In the genomic region with DNA sequence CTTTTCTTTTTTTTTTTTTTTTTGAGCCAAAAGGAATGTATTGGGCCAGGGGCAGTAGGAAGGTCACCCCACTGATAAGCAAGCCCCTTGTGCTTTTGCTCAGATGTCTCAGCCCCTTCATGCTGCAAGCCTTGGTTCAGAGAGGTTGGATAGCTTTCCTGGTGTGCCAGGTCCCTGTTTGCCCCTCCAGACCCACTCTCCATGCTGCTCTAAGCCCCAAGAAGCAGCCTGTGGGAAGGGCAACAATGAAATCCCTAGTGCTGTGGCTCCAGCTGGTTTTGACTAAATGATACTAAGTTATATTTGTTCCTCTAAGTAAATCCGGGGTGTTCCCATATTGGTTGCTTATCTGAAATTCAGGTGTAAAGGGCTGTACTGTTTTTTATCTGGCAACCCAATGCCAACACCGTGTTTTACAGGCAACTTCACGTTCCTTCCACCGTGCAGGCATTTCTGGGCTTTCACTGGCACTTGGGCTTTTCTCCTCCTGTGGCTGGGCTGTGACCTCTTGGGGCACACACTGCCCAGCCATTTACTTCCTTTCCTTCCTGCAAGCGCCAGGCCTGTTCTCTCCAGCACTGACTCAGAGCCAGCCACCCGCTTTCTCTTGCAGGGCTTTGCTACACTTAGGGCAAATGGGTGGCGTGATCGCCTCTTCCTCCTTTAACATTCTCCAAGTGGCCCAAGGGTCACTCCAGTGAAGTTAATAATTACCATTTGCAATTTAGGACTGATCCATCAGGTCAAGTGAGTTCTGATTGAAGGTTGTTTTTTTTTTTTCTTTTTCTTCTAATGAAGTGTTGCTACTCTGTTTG, we compare ENCODE assay signal across 11 cellular contexts. TPM values are rescaled to one million over a fixed set of nuclear protein-coding genes. Genes with fewer than 3 reads are reported as not detected.
A peak's percentile ranks its signal among the peaks of the same experiment; 100 is the strongest.
DNase-seq lines count a peak whose midpoint lies in the region; ATAC-seq and TF ChIP-seq lines count a peak whose summit lies in the region.
"Had no signal": no experiment of that assay in that cellular context is flagged by ENCODE, and none has a peak within 500 bp of the region (broad histone marks: within the 10 kb centered on the region; RNA-seq: fewer than 3 reads in every experiment).

No MANE protein-coding gene starts in this region.

- no peaks in the 10 kb centered on the region for H3K36me3 ChIP-seq in HCT116 (ENCODE audit: control insufficient read depth in 1 of 2, insufficient read depth in 2 of 2, low read length in 2 of 2)
- no peaks in the 10 kb centered on the region for H3K36me3 ChIP-seq in CD4-positive, alpha-beta memory T cell (ENCODE audit: insufficient read depth, low read length)

- ATAC-seq in HCT116, result peak; percentile 53; the same call in 1 of the 2 replicates

- H3K27ac Mint-ChIP-seq in HFFc6, result no peak overlapping the region
- H3K27ac Mint-ChIP-seq in CD4-positive, alpha-beta memory T cell, result no peak overlapping the region

- RAD21 ChIA-PET in HCT116 (lab: Charles Lee; ENCODE audit: low non-redundant PET in 1 of 2, low total read pairs in 2 of 2, uncharacterized antibody in 2 of 2, unreplicated experiment in 2 of 2), result interaction anchor here in 1 of 2 experiments (0.6 kb wide), 1 partner anchor 50 kb away, joined by 3 read pairs; no protein-coding TSS in a partner anchor

- DNase-seq in HCT116 (ENCODE audit: low read depth, low spot score), result no peak
- DNase-seq in islet precursor cell, result peak; percentile 73
- peak; percentile 97 for DNase-seq in renal cortical epithelial cell (ENCODE audit: low read depth)
- DNase-seq in HFFc6, result no peak
- no peak for DNase-seq in CD4-positive, alpha-beta memory T cell
- DNase-seq in activated naive CD4-positive, alpha-beta T cell (lab: John Stamatoyannopoulos, UW), result no peak
- DNase-seq in mesenteric fat pad (ENCODE audit: low spot score), result no peak
- DNase-seq: activated T-cell treated with anti-CD3 and anti-CD28 coated beads, Interleukin-2, amount 50 U/mL, for 48 hours; cortex of kidney; thyroid gland had no signal

- no peaks in the 10 kb centered on the region for H3K9me2 ChIP-seq in HCT116 (ENCODE audit: insufficient read depth)

- no peak for TF ChIP-seq RAD21 in HCT116 (IDR thresholded peaks at IDR 0.05; ENCODE audit: low read depth)

- H3K4me1 Mint-ChIP-seq in HFFc6 (ENCODE audit: low read depth), result peaks cover 14% of the 10 kb centered on the region
- H3K4me1 Mint-ChIP-seq in CD4-positive, alpha-beta memory T cell, result peaks cover 0 to 3% (median 0%) of the 10 kb centered on the region in 4 donors

- H3K36me3 Mint-ChIP-seq in HFFc6 (ENCODE audit: low read depth), result no peaks in the 10 kb centered on the region
- H3K36me3 Mint-ChIP-seq in CD4-positive, alpha-beta memory T cell, result no peaks in the 10 kb centered on the region

- peak overlapping the region; percentile 41 for H3K4me2 ChIP-seq in HCT116 (ENCODE audit: low read length)

- no TSS peak for BruUV-seq in HCT116 (replicated peaks; lab: Mats Ljungman, UMichigan)

- no peaks in the 10 kb centered on the region for H3K9me3 ChIP-seq in HCT116 (ENCODE audit: control insufficient read depth in 1 of 2, insufficient read depth in 1 of 2, low read depth in 1 of 2, low read length in 2 of 2)
- H3K9me3 ChIP-seq in CD4-positive, alpha-beta memory T cell (ENCODE audit: control insufficient read depth in 1 of 2, low read length in 2 of 2), result no peaks in the 10 kb centered on the region
- H3K9me3 ChIP-seq: thyroid gland had no signal

- CTCF ChIA-PET in HCT116 (lab: Charles Lee), result interaction anchor here (0.6 to 1.0 kb wide), 2 partner anchors 8 to 37 kb away, joined by 3 to 4 read pairs; no protein-coding TSS in a partner anchor
- CTCF ChIA-PET in CD4-positive, alpha-beta memory T cell (lab: Charles Lee; ENCODE audit: partially characterized antibody), result no interaction called here

- no peaks in the 10 kb centered on the region for H4K20me1 ChIP-seq in HCT116 (ENCODE audit: insufficient read depth)

- H3K27ac ChIP-seq in HCT116 (ENCODE audit: low read depth, low read length), result no peak overlapping the region
- H3K27ac ChIP-seq in angular gyrus (ENCODE audit: low read depth, low read length), result peak overlapping the region; percentile 27
- no peak overlapping the region for H3K27ac ChIP-seq in CD4-positive, alpha-beta memory T cell (ENCODE audit: low read depth, low read length)
- H3K27ac ChIP-seq: thyroid gland had no signal

- POLR2A ChIA-PET in HCT116 (lab: Charles Lee), result no interaction called here
- POLR2A ChIA-PET in CD4-positive, alpha-beta memory T cell (lab: Charles Lee; ENCODE audit: partially characterized antibody), result no interaction called here

- H2AFZ ChIP-seq in HCT116 (ENCODE audit: low read depth, low read length, poor library complexity, severe bottlenecking), result no peak overlapping the region

- no peak overlapping the region for H3K9ac ChIP-seq in HCT116 (ENCODE audit: low read length)

- no peak overlapping the region for H3K4me3 ChIP-seq in HCT116 (replicated peaks in 1 of 2; ENCODE audit: low read depth in 1 of 2, low read length in 2 of 2)
- H3K4me3 ChIP-seq in CD4-positive, alpha-beta memory T cell (ENCODE audit: low read length in 2 of 2), result no peak overlapping the region
- H3K4me3 ChIP-seq: thyroid gland had no signal

- H3K4me3 Mint-ChIP-seq in HFFc6, result no peak overlapping the region
- H3K4me3 Mint-ChIP-seq in CD4-positive, alpha-beta memory T cell, result no peak overlapping the region

- peaks cover 11 to 19% of the 10 kb centered on the region in 2 experiments; a peak in 3 of 4 replicates for H3K4me1 ChIP-seq in HCT116 (ENCODE audit: control insufficient read depth in 1 of 2, insufficient read depth in 2 of 2, low read length in 2 of 2)
- H3K4me1 ChIP-seq in CD4-positive, alpha-beta memory T cell (ENCODE audit: insufficient read depth, low read length), result no peaks in the 10 kb centered on the region

- intact Hi-C loops in HCT116 (cut with micrococcal nuclease), result no loop called here
- intact Hi-C loops in CD4-positive, alpha-beta memory T cell (cut with micrococcal nuclease), result no loop called here

- no peaks in the 10 kb centered on the region for H3K79me2 ChIP-seq in HCT116 (ENCODE audit: insufficient read depth, low read length)

- H3K27me3 Mint-ChIP-seq in HFFc6 (ENCODE audit: insufficient read depth), result peaks cover 23% of the 10 kb centered on the region
- H3K27me3 Mint-ChIP-seq in CD4-positive, alpha-beta memory T cell, result peaks cover 0 to 4% of the 10 kb centered on the region in 2 donors

- TF ChIP-seq CTCF in HCT116 (IDR thresholded peaks at IDR 0.05 in 2 of 3, conservative IDR thresholded peaks at IDR 0.05 in 1 of 3; ENCODE audit: borderline replicate concordance in 1 of 3, insufficient read depth in 1 of 3, low read depth in 2 of 3, low read length in 2 of 3), result no peak
- no peak for TF ChIP-seq CTCF in HFFc6 (IDR thresholded peaks at IDR 0.05)

- no peaks in the 10 kb centered on the region for H3K27me3 ChIP-seq in HCT116 (ENCODE audit: insufficient read depth, low read length)
- H3K27me3 ChIP-seq in CD4-positive, alpha-beta memory T cell (ENCODE audit: insufficient read depth, low read length), result no peaks in the 10 kb centered on the region
- H3K27me3 ChIP-seq: thyroid gland had no signal

- no peaks in the 10 kb centered on the region for H3K9me3 Mint-ChIP-seq in HFFc6
- peaks cover 0 to 2% (median 0%) of the 10 kb centered on the region in 8 donors for H3K9me3 Mint-ChIP-seq in CD4-positive, alpha-beta memory T cell

- TF ChIP-seq POLR2A in HCT116 (IDR thresholded peaks at IDR 0.05; ENCODE audit: borderline replicate concordance, extremely low read depth, insufficient read depth, insufficient read length), result no peak

TF ChIP-seq in HCT116, 20 proteins besides CTCF, POLR2A, EP300 and RAD21:
- TF ChIP-seq SP1 (IDR thresholded peaks at IDR 0.05; ENCODE audit: low read depth) (0 out of 2 replicates have a peak, but pooled peaks have one; percentile 17), ZBTB33 (IDR thresholded peaks at IDR 0.05; ENCODE audit: extremely low read depth, insufficient replicate concordance, low read length) (no peak)

RNA-seq across cellular contexts. Expression of gene MERTK, which starts 21.6 kb away (rescaled TPM):
- 5.7 TPM for total RNA-seq in HCT116 (2021; ENCODE audit: unreplicated experiment)
- 3.9 and 4.2 TPM in 2 replicates for polyA plus RNA-seq in HCT116 (2012)
- total RNA-seq in renal cortical epithelial cell, result 4.4 and 5.7 TPM in 2 replicates
- not detected for total RNA-seq in HFFc6 (2021; fragmentation: NEBNext Ultra II Directional; extraction: Animal tissue kit (Norgen Biotek cat#: 25700))
- under 1 TPM; 0.64 to 0.67 TPM for total RNA-seq in CD4-positive, alpha-beta memory T cell
- under 1 TPM; 0.09 to 0.25 TPM for polyA plus RNA-seq in CD4-positive, alpha-beta memory T cell
- total RNA-seq in mesenteric fat pad, result 47.0 TPM

RNA-seq across cellular contexts. Expression of gene ANAPC1, which starts 36.0 kb away (rescaled TPM):
- total RNA-seq in HCT116 (2021; ENCODE audit: unreplicated experiment) (76.5 TPM), renal cortical epithelial cell (67.7 and 78.0 TPM in 2 replicates), mesenteric fat pad (37.4 TPM)
- polyA plus RNA-seq in HCT116 (2012), result 24.0 and 26.5 TPM in 2 replicates
- total RNA-seq in HFFc6 (2021; fragmentation: NEBNext Ultra II Directional; extraction: Animal tissue kit (Norgen Biotek cat#: 25700)), result 10 to 100 TPM; 30.6 to 42.8 (median 38.0) TPM
- total RNA-seq in CD4-positive, alpha-beta memory T cell, result 10 to 100 TPM; 58.1 to 60.2 TPM
- 10 to 100 TPM; 22.2 to 26.2 TPM for polyA plus RNA-seq in CD4-positive, alpha-beta memory T cell

Comparison
In these comparisons a context has a peak if more than half of its experiments do, and no peak if none do; other contexts are left out.
1. DNase-seq: peak in islet precursor cell (single experiment) and renal cortical epithelial cell (single experiment); none in HCT116 (single experiment), HFFc6 (single experiment), CD4-positive, alpha-beta memory T cell (0 of 5), activated naive CD4-positive, alpha-beta T cell (0 of 4) and mesenteric fat pad (single experiment).